ENCODE assay signal across 1 cellular context in the genomic region with DNA sequence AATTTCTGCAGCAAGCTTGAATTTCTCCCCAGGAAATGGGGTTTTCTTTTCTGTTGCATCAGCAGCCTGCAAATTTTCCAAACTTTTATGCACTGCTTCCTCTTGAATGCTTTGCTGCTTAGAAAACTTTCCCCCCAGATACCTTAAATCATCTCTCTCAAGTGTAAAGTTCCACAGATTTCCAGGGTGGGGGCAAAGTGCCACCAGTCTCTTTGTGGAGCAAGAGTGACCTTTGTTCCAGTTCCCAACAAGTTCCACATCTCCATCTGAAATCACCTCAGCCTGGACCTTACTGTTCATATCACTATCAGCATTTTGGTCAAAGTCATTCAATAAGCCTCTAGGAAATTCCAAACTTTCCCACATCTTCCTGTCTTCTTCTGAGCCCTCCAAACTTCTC.
TF ChIP-seq lines count a peak whose summit lies in the region.

No MANE protein-coding gene starts in this region.

TF ChIP-seq in IMR-90, 13 proteins besides CTCF, POLR2A, EP300 and RAD21 (continued from another document):
- TF ChIP-seq RFX5 (IDR thresholded peaks at IDR 0.05; ENCODE audit: low read depth, low read length): no peak
- no peak for TF ChIP-seq BHLHE40 (IDR thresholded peaks at IDR 0.05; ENCODE audit: low read depth, low read length)
- TF ChIP-seq SMC3 (IDR thresholded peaks at IDR 0.05; ENCODE audit: low read depth, low read length): no peak
- no peak for TF ChIP-seq CEBPB (IDR thresholded peaks at IDR 0.05; ENCODE audit: low read depth, low read length)
- TF ChIP-seq FOS (IDR thresholded peaks at IDR 0.05; ENCODE audit: low read depth, low read length): no peak
- TF ChIP-seq MAZ (IDR thresholded peaks at IDR 0.05; ENCODE audit: borderline replicate concordance, low read depth, low read length): no peak
- TF ChIP-seq USF2 (IDR thresholded peaks at IDR 0.05; ENCODE audit: low read depth, low read length): no peak
- TF ChIP-seq ELK1 (IDR thresholded peaks at IDR 0.05; ENCODE audit: borderline replicate concordance, low read depth, low read length): no peak
- no peak for TF ChIP-seq NFE2L2 (IDR thresholded peaks at IDR 0.05; ENCODE audit: low read depth, low read length)
- no peak for TF ChIP-seq MXI1 (IDR thresholded peaks at IDR 0.05; ENCODE audit: borderline replicate concordance, low read depth, low read length)
- no peak for TF ChIP-seq CHD1 (IDR thresholded peaks at IDR 0.05; ENCODE audit: low read depth, low read length)
